8 cellular contexts compared by ENCODE assay signal in genomic region chr6:151240861-151241642, GRCh38. TPM values are rescaled to one million over a fixed set of nuclear protein-coding genes. Genes with fewer than 3 reads are reported as not detected.
DNase-seq lines count a peak whose midpoint lies in the region; ATAC-seq and TF ChIP-seq lines count a peak whose summit lies in the region.

No MANE protein-coding gene starts in this region.

- H3K27me3 ChIP-seq in gastrocnemius medialis = peaks cover 3 to 31% (median 18%) of the 10 kb centered on the region in 3 donors

- H3K9me3 ChIP-seq in gastrocnemius medialis = no peaks in the 10 kb centered on the region

- peak overlapping the region; percentile 60 to 71 (median 66) for H3K4me3 ChIP-seq in gastrocnemius medialis

- no peaks in the 10 kb centered on the region for H3K36me3 ChIP-seq in gastrocnemius medialis

- intact Hi-C loops in gastrocnemius medialis (cut with DNase I; ENCODE audit: low total_unique reads) = loop anchor here (1.0 kb wide), 1 partner anchor 83 kb away; no protein-coding TSS in a partner anchor

- peak; percentile 32 for DNase-seq in NCI-H1436 (lab: John Stamatoyannopoulos, UW)
- no peak for DNase-seq in NCI-H1436 treated with DMSO at 0.1 percent for 48 hours (lab: John Stamatoyannopoulos, UW)
- DNase-seq in NCI-H526 (lab: John Stamatoyannopoulos, UW) = peak; percentile 20 to 76
- peak; percentile 45 to 70 for DNase-seq in T47D (ENCODE audit: low read depth in 1 of 2, low spot score in 1 of 2)
- DNase-seq in iPS-NIHi11 (ENCODE audit: low spot score) = peak; percentile 49
- peak; percentile 10 to 32 for DNase-seq in gastrocnemius medialis
- no peak for DNase-seq in T1000 (lab: John Stamatoyannopoulos, UW)

- in situ Hi-C loops in T47D (cut with HindIII; ENCODE audit: low pct_unique_long_range_greater_than_20kb, low sequenced_read_pairs) = no loop called here
- in situ Hi-C loops in gastrocnemius medialis (cut with MboI; ENCODE audit: low sequenced_read_pairs in 4 of 4) = no loop called here

- TF ChIP-seq CTCF in gastrocnemius medialis (IDR thresholded peaks at IDR 0.05 in 4 of 5, conservative IDR thresholded peaks at IDR 0.05 in 1 of 5) = no peak

- TF ChIP-seq POLR2A in gastrocnemius medialis (IDR thresholded peaks at IDR 0.05) = peak in 1 of 2 donors; percentile 10

- peaks cover 5 to 8% of the 10 kb centered on the region in 2 donors for H3K4me1 ChIP-seq in gastrocnemius medialis

- peak overlapping the region; percentile 72 to 82 (median 78) for H3K27ac ChIP-seq in gastrocnemius medialis

- ATAC-seq in gastrocnemius medialis (peak in 1 of 2 donors; percentile 26), GM21360 (IDR thresholded peaks at IDR 0.05; ENCODE audit: unreplicated experiment) (no peak)

RNA-seq across cellular contexts. Expression of gene AKAP12, which starts 1.3 kb away (rescaled TPM):
- total RNA-seq in gastrocnemius medialis = 10 to 100 TPM in 2 of 4 donors, 1 to 10 TPM in 2; 6.4 to 17.3 (median 9.8) TPM

Comparison
In these comparisons a context has a peak if more than half of its experiments do, and no peak if none do; other contexts are left out.
1. DNase-seq: peak in NCI-H1436 (single experiment), NCI-H526 (2 of 2), T47D (2 of 2), iPS-NIHi11 (single experiment) and gastrocnemius medialis (2 of 2); none in NCI-H1436 treated with DMSO at 0.1 percent for 48 hours (single experiment) and T1000 (single experiment).